1 cellular context compared by ENCODE assay signal in genomic region chr19:18428837-18429674, GRCh38.
TF ChIP-seq lines count a peak whose summit lies in the region.

No MANE protein-coding gene starts in this region.

TF ChIP-seq in IMR-90, 13 proteins besides CTCF, POLR2A, EP300 and RAD21 (continued from another document):
- no peak for TF ChIP-seq USF2 (IDR thresholded peaks at IDR 0.05; ENCODE audit: low read depth, low read length)
- no peak for TF ChIP-seq CHD1 (IDR thresholded peaks at IDR 0.05; ENCODE audit: low read depth, low read length)
- peak; percentile 70 for TF ChIP-seq MAZ (IDR thresholded peaks at IDR 0.05; ENCODE audit: borderline replicate concordance, low read depth, low read length)
- TF ChIP-seq MXI1 (IDR thresholded peaks at IDR 0.05; ENCODE audit: borderline replicate concordance, low read depth, low read length), result peak; percentile 54; the same call in 1 of the 2 replicates
- TF ChIP-seq NFE2L2 (IDR thresholded peaks at IDR 0.05; ENCODE audit: low read depth, low read length), result no peak
- no peak for TF ChIP-seq BHLHE40 (IDR thresholded peaks at IDR 0.05; ENCODE audit: low read depth, low read length)
- TF ChIP-seq SMC3 (IDR thresholded peaks at IDR 0.05; ENCODE audit: low read depth, low read length), result no peak
